ENCODE assay signal across 7 cellular contexts in the genomic region with DNA sequence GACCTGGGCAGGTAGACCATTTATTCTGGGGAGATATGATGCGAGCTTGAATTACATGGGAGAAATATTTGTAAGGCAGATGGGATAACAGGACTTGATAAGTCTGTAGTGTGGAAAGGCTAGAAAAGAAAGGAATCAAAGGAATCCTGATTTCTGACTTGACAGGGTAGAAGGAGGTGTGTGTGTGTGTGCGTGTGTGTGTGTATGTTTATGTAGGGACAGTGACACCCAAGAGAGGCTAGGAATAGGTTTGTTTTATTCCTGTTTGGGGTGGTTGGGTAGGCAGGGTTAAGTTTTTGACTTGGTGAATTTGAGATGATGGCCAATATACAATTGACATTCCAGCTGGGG. TPM values are rescaled to one million over a fixed set of nuclear protein-coding genes. Genes with fewer than 3 reads are reported as not detected.
A peak's percentile ranks its signal among the peaks of the same experiment; 100 is the strongest.
DNase-seq lines count a peak whose midpoint lies in the region; ATAC-seq and TF ChIP-seq lines count a peak whose summit lies in the region.

No MANE protein-coding gene starts in this region.

- peaks cover 0 to 33% (median 11%) of the 10 kb centered on the region in 4 donors for H3K4me1 ChIP-seq in Peyer's patch

- H3K4me1 Mint-ChIP-seq in stimulated activated effector memory CD8-positive, alpha-beta T cell treated with anti-CD3 and anti-CD28 coated beads, Interleukin-12 subunit alpha, Interleukin-12 subunit beta, amount 100 ng/mL, for 72 hours = peaks cover 47% of the 10 kb centered on the region

- H3K4me3 Mint-ChIP-seq in stimulated activated effector memory CD8-positive, alpha-beta T cell treated with anti-CD3 and anti-CD28 coated beads, Interleukin-12 subunit alpha, Interleukin-12 subunit beta, amount 100 ng/mL, for 72 hours = peak overlapping the region; percentile 69

- H3K9me3 ChIP-seq in Peyer's patch = no peaks in the 10 kb centered on the region

- H3K36me3 ChIP-seq in Peyer's patch = no peaks in the 10 kb centered on the region

- H3K4me3 ChIP-seq in Peyer's patch (peak overlapping the region; percentile 75 to 93 (median 84)), fibroblast of villous mesenchyme (ENCODE audit: low read depth, low read length) (peak overlapping the region; percentile 62), lower leg skin (ENCODE audit: low read depth, poor library complexity, severe bottlenecking) (no peak overlapping the region)

- H3K36me3 Mint-ChIP-seq in stimulated activated effector memory CD8-positive, alpha-beta T cell treated with anti-CD3 and anti-CD28 coated beads, Interleukin-12 subunit alpha, Interleukin-12 subunit beta, amount 100 ng/mL, for 72 hours = no peaks in the 10 kb centered on the region

- DNase-seq in Peyer's patch = no peak
- no peak for DNase-seq in fibroblast of villous mesenchyme (ENCODE audit: low read depth)
- DNase-seq in stimulated activated effector memory CD8-positive, alpha-beta T cell treated with anti-CD3 and anti-CD28 coated beads, Interleukin-12 subunit alpha, Interleukin-12 subunit beta, amount 100 ng/mL, for 72 hours (ENCODE audit: low spot score in 2 of 2) = no peak
- DNase-seq in lower leg skin (ENCODE audit: low spot score in 2 of 2) = no peak
- DNase-seq in NCI-H2171 treated with DMSO at 0.1 percent for 48 hours (lab: John Stamatoyannopoulos, UW) = no peak
- no peak for DNase-seq in EL

- TF ChIP-seq CTCF in Peyer's patch (IDR thresholded peaks at IDR 0.05) (no peak), fibroblast of villous mesenchyme (IDR thresholded peaks at IDR 0.05; ENCODE audit: insufficient read depth, low read depth, low read length) (no peak), lower leg skin (IDR thresholded peaks at IDR 0.05) (no peak)

- 61 to 98% methylated on average over 2 of the region's 2 CpGs for WGBS in lower leg skin, 2 donors

- ATAC-seq in GM21367 (IDR thresholded peaks at IDR 0.05; ENCODE audit: unreplicated experiment) = peak; percentile 5
- no peak for ATAC-seq in stimulated activated effector memory CD8-positive, alpha-beta T cell treated with anti-CD3 and anti-CD28 coated beads, Interleukin-12 subunit alpha, Interleukin-12 subunit beta, amount 100 ng/mL, for 72 hours

- peak overlapping the region; percentile 89 to 98 (median 90) for H3K27ac ChIP-seq in Peyer's patch

- no peaks in the 10 kb centered on the region for H3K9me3 Mint-ChIP-seq in stimulated activated effector memory CD8-positive, alpha-beta T cell treated with anti-CD3 and anti-CD28 coated beads, Interleukin-12 subunit alpha, Interleukin-12 subunit beta, amount 100 ng/mL, for 72 hours

- H3K27ac Mint-ChIP-seq in stimulated activated effector memory CD8-positive, alpha-beta T cell treated with anti-CD3 and anti-CD28 coated beads, Interleukin-12 subunit alpha, Interleukin-12 subunit beta, amount 100 ng/mL, for 72 hours = peak overlapping the region; percentile 80

- H3K27me3 ChIP-seq in Peyer's patch = no peaks in the 10 kb centered on the region

- no peak for TF ChIP-seq POLR2A in Peyer's patch (IDR thresholded peaks at IDR 0.05)
- no peak for TF ChIP-seq POLR2A in lower leg skin (IDR thresholded peaks at IDR 0.05)

- intact Hi-C loops in lower leg skin (cut with DNase I; ENCODE audit: low total_unique reads) = no loop called here

RNA-seq across cellular contexts. Expression of gene HTATIP2, which starts 0.4 kb away (rescaled TPM):
- total RNA-seq in Peyer's patch (100 to 1,000 TPM in 3 of 4 donors, 10 to 100 TPM in 1; 89.1 to 280 (median 118) TPM), fibroblast of villous mesenchyme (36.3 and 44.8 TPM in 2 replicates), lower leg skin (10 to 100 TPM; 41.4 to 63.2 (median 54.9) TPM)

RNA-seq across cellular contexts. Expression of gene PRMT3, which starts 24.4 kb away (rescaled TPM):
- total RNA-seq in Peyer's patch = 10 to 100 TPM; 10.5 to 42.1 (median 16.2) TPM
- 13.0 and 15.5 TPM in 2 replicates for total RNA-seq in fibroblast of villous mesenchyme
- total RNA-seq in lower leg skin = 10 to 100 TPM in 3 of 4 donors, 1 to 10 TPM in 1; 8.2 to 14.9 (median 12.9) TPM
